ENCODE assay signal across 12 cellular contexts in genomic region chr2:66555076-66555475, GRCh38.
DNase-seq lines count a peak whose midpoint lies in the region; ATAC-seq and TF ChIP-seq lines count a peak whose summit lies in the region.
"Had no signal": no experiment of that assay in that cellular context is flagged by ENCODE, and none has a peak within 500 bp of the region (broad histone marks: within the 10 kb centered on the region; RNA-seq: fewer than 3 reads in every experiment).

No MANE protein-coding gene starts in this region.

- H3K27me3 ChIP-seq in breast epithelium: no peaks in the 10 kb centered on the region
- H3K27me3 ChIP-seq in endocrine pancreas (ENCODE audit: control insufficient read depth, insufficient read depth, low read length): no peaks in the 10 kb centered on the region
- H3K27me3 ChIP-seq in mesenchymal stem cell (ENCODE audit: control insufficient read depth in 1 of 2, insufficient read depth in 1 of 2, low read length in 2 of 2): no peaks in the 10 kb centered on the region
- no peaks in the 10 kb centered on the region for H3K27me3 ChIP-seq in upper lobe of left lung
- H3K27me3 ChIP-seq: BLaER1 treated with 17β-estradiol and CSF1 and Interleukin-3, amounts not matched to agents 10 nM and 100 nM had no signal

- no peak overlapping the region for H3K4me2 ChIP-seq in mesenchymal stem cell (ENCODE audit: low read length, poor library complexity, severe bottlenecking)
- H3K4me2 ChIP-seq: BLaER1 treated with 17β-estradiol and CSF1 and Interleukin-3, amounts not matched to agents 10 nM and 100 nM; smooth muscle cell had no signal

- H3K9ac ChIP-seq in endocrine pancreas (ENCODE audit: control insufficient read depth, insufficient read depth, low read length): no peak overlapping the region
- H3K9ac ChIP-seq in mesenchymal stem cell (ENCODE audit: low read length): peak overlapping the region; percentile 81
- H3K9ac ChIP-seq: BLaER1 treated with 17β-estradiol and CSF1 and Interleukin-3, amounts not matched to agents 10 nM and 100 nM had no signal

- no peak overlapping the region for H3K4ac ChIP-seq in mesenchymal stem cell (ENCODE audit: low read depth in 1 of 2, low read length in 2 of 2)

- H3K23ac ChIP-seq in mesenchymal stem cell (ENCODE audit: low read length in 2 of 2): no peak overlapping the region

- no peak overlapping the region for H3K4me3 Mint-ChIP-seq in MCF 10A (ENCODE audit: unreplicated experiment)
- H3K4me3 Mint-ChIP-seq: effector memory CD8-positive, alpha-beta T cell had no signal

- H2BK15ac ChIP-seq in mesenchymal stem cell (ENCODE audit: low read depth, poor library complexity, severe bottlenecking): no peak overlapping the region

- no peaks in the 10 kb centered on the region for H3K9me3 ChIP-seq in breast epithelium
- no peaks in the 10 kb centered on the region for H3K9me3 ChIP-seq in endocrine pancreas (ENCODE audit: control insufficient read depth, low read length)
- no peaks in the 10 kb centered on the region for H3K9me3 ChIP-seq in mesenchymal stem cell (ENCODE audit: control insufficient read depth, low read length)
- H3K9me3 ChIP-seq in upper lobe of left lung: no peaks in the 10 kb centered on the region
- H3K9me3 ChIP-seq: BLaER1 treated with 17β-estradiol and CSF1 and Interleukin-3, amounts not matched to agents 10 nM and 100 nM had no signal

- H3K4me1 ChIP-seq in breast epithelium: no peaks in the 10 kb centered on the region
- peaks cover 31% of the 10 kb centered on the region for H3K4me1 ChIP-seq in endocrine pancreas (ENCODE audit: control insufficient read depth, insufficient read depth, low read length)
- no peaks in the 10 kb centered on the region for H3K4me1 ChIP-seq in mesenchymal stem cell (ENCODE audit: control insufficient read depth, insufficient read depth, low read depth, low read length)
- H3K4me1 ChIP-seq in upper lobe of left lung: peaks cover 21 to 35% (median 23%) of the 10 kb centered on the region in 4 donors
- H3K4me1 ChIP-seq: BLaER1 treated with 17β-estradiol and CSF1 and Interleukin-3, amounts not matched to agents 10 nM and 100 nM had no signal

- H2BK120ac ChIP-seq in mesenchymal stem cell (ENCODE audit: low read depth, low read length): no peak overlapping the region

- WGBS in mesenchymal stem cell: no CpG with 5 or more reads among the region's 4 CpGs
- 6 to 8% methylated on average over 4 of the region's 4 CpGs for WGBS in upper lobe of left lung, 2 donors

- no peak for TF ChIP-seq CTCF in breast epithelium (IDR thresholded peaks at IDR 0.05)
- TF ChIP-seq CTCF in MCF 10A (IDR thresholded peaks at IDR 0.05; ENCODE audit: unreplicated experiment): no peak
- TF ChIP-seq CTCF in upper lobe of left lung (IDR thresholded peaks at IDR 0.05): no peak

- H2BK12ac ChIP-seq in mesenchymal stem cell (ENCODE audit: low read length in 2 of 2): no peak overlapping the region

- no TSS peak for BruUV-seq in MCF 10A (replicated peaks; lab: Mats Ljungman, UMichigan)

- H3K18ac ChIP-seq in mesenchymal stem cell (ENCODE audit: low read depth in 1 of 2, low read length in 2 of 2): no peak overlapping the region

- H3K27ac ChIP-seq in breast epithelium (peak overlapping the region in 1 of 2 donors; percentile 24), mesenchymal stem cell (ENCODE audit: low read length, poor library complexity, severe bottlenecking) (no peak overlapping the region), upper lobe of left lung (peak overlapping the region in 3 of 4 donors; percentile 41 to 80 (median 70))
- H3K27ac ChIP-seq: BLaER1 treated with 17β-estradiol and CSF1 and Interleukin-3, amounts not matched to agents 10 nM and 100 nM had no signal

- H2AFZ ChIP-seq in mesenchymal stem cell (ENCODE audit: low read depth, low read length): no peak overlapping the region

- intact Hi-C loops in breast epithelium (cut with DNase I; ENCODE audit: low total_unique reads): loop anchor here (5.0 kb wide), 1 partner anchor 203 kb away; no protein-coding TSS in a partner anchor
- intact Hi-C loops in MCF 10A (cut with micrococcal nuclease): no loop called here

- DNase-seq in breast epithelium (ENCODE audit: low spot score in 2 of 2): no peak
- no peak for DNase-seq in MCF 10A (ENCODE audit: unreplicated experiment)
- DNase-seq in mesenchymal stem cell: peak; percentile 42
- no peak for DNase-seq in upper lobe of left lung
- no peak for DNase-seq in dermis blood vessel endothelial cell
- DNase-seq in activated CD4-positive, alpha-beta T cell treated with anti-CD3 and anti-CD28 coated beads, Interleukin-2, amount 50 U/mL, for 48 hours: no peak
- DNase-seq: activated gamma-delta T cell treated with Interleukin-2 at 50 U/mL for 16 hours; effector memory CD8-positive, alpha-beta T cell had no signal

- CTCF ChIA-PET in MCF 10A (lab: Yijun Ruan, JAX): interaction anchor here (0.6 to 0.9 kb wide), 3 partner anchors 10 to 121 kb away, joined by 3 to 5 read pairs (median 3); no protein-coding TSS in a partner anchor

- no peak overlapping the region for H4K91ac ChIP-seq in mesenchymal stem cell (ENCODE audit: low read length)

- no peak overlapping the region for H2BK5ac ChIP-seq in mesenchymal stem cell (ENCODE audit: low read depth, low read length, poor library complexity, severe bottlenecking)

- peak in 1 of 2 donors; percentile 17 for ATAC-seq in upper lobe of left lung (ENCODE audit: low FRiP score in 2 of 2)
- no peak for ATAC-seq in activated CD4-positive, CD25-positive, alpha-beta regulatory T cell treated with anti-CD3 and anti-CD28 coated beads, Interleukin-2, amount 50 U/mL, for 24 hours
- ATAC-seq: effector memory CD8-positive, alpha-beta T cell had no signal

- no peak for TF ChIP-seq POLR2A in breast epithelium (IDR thresholded peaks at IDR 0.05)
- TF ChIP-seq POLR2A in upper lobe of left lung (IDR thresholded peaks at IDR 0.05): no peak

- H3K4me1 Mint-ChIP-seq in MCF 10A (ENCODE audit: insufficient read depth, unreplicated experiment): peaks cover 18% of the 10 kb centered on the region

- H3K14ac ChIP-seq in mesenchymal stem cell (ENCODE audit: low read length in 2 of 2): no peak overlapping the region

- H4K8ac ChIP-seq in mesenchymal stem cell (ENCODE audit: low read length): no peak overlapping the region

- H3K79me1 ChIP-seq in mesenchymal stem cell (replicated peaks; ENCODE audit: low read length, poor library complexity, severe bottlenecking): no peaks in the 10 kb centered on the region

- TF ChIP-seq EP300 in upper lobe of left lung (IDR thresholded peaks at IDR 0.05): no peak

- H3K36me3 Mint-ChIP-seq in MCF 10A (ENCODE audit: insufficient read depth, unreplicated experiment): peaks cover 25% of the 10 kb centered on the region

- H3K36me3 ChIP-seq in breast epithelium (no peaks in the 10 kb centered on the region), endocrine pancreas (ENCODE audit: control insufficient read depth, insufficient read depth, low read length) (no peaks in the 10 kb centered on the region), mesenchymal stem cell (ENCODE audit: control insufficient read depth in 1 of 2, insufficient read depth in 2 of 2, low read depth in 1 of 2, low read length in 2 of 2) (peaks cover 0 to 9% of the 10 kb centered on the region in 2 experiments), upper lobe of left lung (no peaks in the 10 kb centered on the region)
- H3K36me3 ChIP-seq: BLaER1 treated with 17β-estradiol and CSF1 and Interleukin-3, amounts not matched to agents 10 nM and 100 nM had no signal

- no peak overlapping the region for H2AK5ac ChIP-seq in mesenchymal stem cell (ENCODE audit: low read length, severe bottlenecking)

- POLR2A ChIA-PET in MCF 10A (lab: Yijun Ruan, JAX): interaction anchor here (0.6 to 2.4 kb wide), 4 partner anchors 13 to 119 kb away, joined by 3 to 6 read pairs (median 4); no protein-coding TSS in a partner anchor

- H3K4me3 ChIP-seq in breast epithelium (peak overlapping the region; percentile 11 to 52 (median 21)), endocrine pancreas (ENCODE audit: control insufficient read depth, insufficient read depth, low read length) (peak overlapping the region; percentile 50), mesenchymal stem cell (ENCODE audit: insufficient read depth in 1 of 2, low read depth in 1 of 2, low read length in 2 of 2) (peak overlapping the region in 1 of 2 experiments; percentile 62), upper lobe of left lung (peak overlapping the region in 2 of 4 donors; percentile 17 to 18)
- H3K4me3 ChIP-seq: BLaER1 treated with 17β-estradiol and CSF1 and Interleukin-3, amounts not matched to agents 10 nM and 100 nM had no signal

- H3K27ac Mint-ChIP-seq in MCF 10A (ENCODE audit: low read depth, unreplicated experiment): no peak overlapping the region
- H3K27ac Mint-ChIP-seq: effector memory CD8-positive, alpha-beta T cell had no signal

- no peaks in the 10 kb centered on the region for H3K27me3 Mint-ChIP-seq in MCF 10A (ENCODE audit: insufficient read depth, unreplicated experiment)
- H3K27me3 Mint-ChIP-seq: effector memory CD8-positive, alpha-beta T cell had no signal

- no peaks in the 10 kb centered on the region for H3K9me3 Mint-ChIP-seq in MCF 10A (ENCODE audit: unreplicated experiment)
- H3K9me3 Mint-ChIP-seq: effector memory CD8-positive, alpha-beta T cell had no signal
